8 cellular contexts compared by ENCODE assay signal in the genomic region with DNA sequence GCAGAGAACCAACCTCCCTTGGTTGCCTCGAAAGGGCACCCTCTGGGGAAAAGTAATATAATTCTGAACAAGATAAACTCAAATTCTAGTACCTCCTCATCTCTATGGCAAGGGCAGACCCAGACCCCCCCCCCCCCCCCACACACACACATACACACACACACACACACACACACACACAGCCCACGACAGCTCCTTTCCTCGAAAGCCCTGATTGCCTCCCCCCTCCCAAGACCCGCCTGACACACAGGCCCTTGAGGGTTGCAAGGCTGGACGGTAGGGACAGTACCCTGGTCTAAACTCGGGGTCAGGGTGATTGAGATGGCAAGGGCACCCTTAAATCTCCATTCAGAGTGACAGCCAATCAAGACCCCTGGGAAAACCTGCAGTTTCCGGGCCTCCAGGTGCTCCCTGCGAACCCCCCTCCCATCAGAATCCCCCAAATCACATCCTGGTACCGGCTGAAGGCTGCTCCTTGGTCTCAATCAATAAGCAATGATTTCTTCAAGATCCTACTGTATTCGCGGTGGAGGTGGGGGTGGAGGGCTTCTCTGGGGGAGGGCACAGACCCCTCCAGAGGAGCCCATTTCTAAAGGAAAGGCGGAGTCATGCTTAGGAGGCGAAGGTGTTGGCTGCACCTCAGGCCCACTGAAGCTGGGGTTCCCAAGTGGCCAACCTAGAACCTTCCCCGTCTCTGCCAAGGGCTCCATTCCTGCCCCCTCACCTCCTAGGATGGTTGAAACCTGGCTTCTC.
A peak's percentile ranks its signal among the peaks of the same experiment; 100 is the strongest.
DNase-seq lines count a peak whose midpoint lies in the region; ATAC-seq, FAIRE-seq and TF ChIP-seq lines count a peak whose summit lies in the region.

No MANE protein-coding gene starts in this region.

- H3K36me3 ChIP-seq in SK-N-SH (replicated peaks in 1 of 2; ENCODE audit: control insufficient read depth in 1 of 2, insufficient read depth in 2 of 2, low read length in 1 of 2) (no peaks in the 10 kb centered on the region), keratinocyte (ENCODE audit: control insufficient read depth in 2 of 2, extremely low read depth in 1 of 2, insufficient read depth in 2 of 2, low read length in 2 of 2) (no peaks in the 10 kb centered on the region), stomach smooth muscle (ENCODE audit: control insufficient read depth in 2 of 2, insufficient read depth in 2 of 2, low read length in 2 of 2) (no peaks in the 10 kb centered on the region)

- H3K9me3 ChIP-seq in SK-N-SH: peaks cover 1% of the 10 kb centered on the region; the same call in 1 of the 2 replicates
- no peaks in the 10 kb centered on the region for H3K9me3 ChIP-seq in keratinocyte (ENCODE audit: control insufficient read depth, low read depth, low read length)
- H3K9me3 ChIP-seq in stomach smooth muscle (ENCODE audit: control insufficient read depth in 2 of 2, low read length in 2 of 2): peaks cover 0 to 5% of the 10 kb centered on the region in 2 donors

- no peaks in the 10 kb centered on the region for H3F3A ChIP-seq in SK-N-SH (replicated peaks; ENCODE audit: insufficient read depth)

- H4K20me1 ChIP-seq in SK-N-SH (ENCODE audit: insufficient read depth): no peaks in the 10 kb centered on the region
- no peaks in the 10 kb centered on the region for H4K20me1 ChIP-seq in keratinocyte (ENCODE audit: control insufficient read depth, extremely low read depth, insufficient read depth, low read length)

- FAIRE-seq in keratinocyte (lab: Jason Lieb, UNC): no peak

- dilution Hi-C loops in keratinocyte (cut with MboI; ENCODE audit: extremely low pct_ligation_motif_present, low sequenced_read_pairs): no loop called here

- DNase-seq in SK-N-SH: peak; percentile 49
- no peak for DNase-seq in keratinocyte (ENCODE audit: low read depth, low spot score)
- no peak for DNase-seq in SKM-1 (lab: John Stamatoyannopoulos, UW; ENCODE audit: unreplicated experiment)

- no peak for TF ChIP-seq RAD21 in SK-N-SH (IDR thresholded peaks at IDR 0.05; ENCODE audit: low read length)

- WGBS in SK-N-SH (ENCODE audit: low lambda C conversion rate): 75% methylated on average over 13 of the region's 14 CpGs

- peak overlapping the region; percentile 52 to 78 for H3K4me3 ChIP-seq in SK-N-SH (ENCODE audit: low read depth in 2 of 2, low read length in 1 of 2)
- peak overlapping the region; percentile 45 to 62 (median 51) for H3K4me3 ChIP-seq in keratinocyte (ENCODE audit: control insufficient read depth in 2 of 3, extremely low read depth in 1 of 3, insufficient read depth in 2 of 3, low read depth in 1 of 3, low read length in 3 of 3)
- peak overlapping the region; percentile 63 to 79 for H3K4me3 ChIP-seq in stomach smooth muscle (ENCODE audit: low read length in 2 of 2)

- CTCF ChIA-PET in SK-N-SH (lab: Yijun Ruan, JAX): interaction anchor here (0.6 kb wide), 1 partner anchor 64 kb away, joined by 3 read pairs; no protein-coding TSS in a partner anchor

- H3K4me2 ChIP-seq in SK-N-SH (peak overlapping the region; percentile 95), keratinocyte (ENCODE audit: control insufficient read depth, extremely low read depth, insufficient read depth, low read depth, low read length) (peak overlapping the region; percentile 64)

- no peak for TF ChIP-seq EP300 in SK-N-SH (IDR thresholded peaks at IDR 0.05; ENCODE audit: borderline replicate concordance in 1 of 2, low read depth in 1 of 2, low read length in 1 of 2)

- H3K9ac ChIP-seq in SK-N-SH: peak overlapping the region; percentile 65; the same call in 1 of the 2 replicates
- H3K9ac ChIP-seq in keratinocyte (ENCODE audit: control insufficient read depth, extremely low read depth, insufficient read depth, low read length): no peak overlapping the region
- peak overlapping the region in 1 of 2 donors; percentile 17 for H3K9ac ChIP-seq in stomach smooth muscle (ENCODE audit: low read length in 2 of 2)

- ATAC-seq in SK-N-SH treated with all-trans-retinoic acid at 6 μM for 48 hours (no peak), HG02798 (IDR thresholded peaks at IDR 0.05; ENCODE audit: poor library complexity, unreplicated experiment) (no peak), GM19463 (IDR thresholded peaks at IDR 0.05; ENCODE audit: unreplicated experiment) (no peak)

- H3K27ac ChIP-seq in SK-N-SH (ENCODE audit: low read depth in 2 of 2, low read length in 1 of 2) (no peak overlapping the region; a peak in 1 of 4 replicates), angular gyrus (ENCODE audit: low read depth, low read length) (peak overlapping the region; percentile 78), keratinocyte (ENCODE audit: control insufficient read depth, insufficient read depth, low read length) (no peak overlapping the region), stomach smooth muscle (ENCODE audit: low read length) (peak overlapping the region; percentile 11)

- H3K9me1 ChIP-seq in keratinocyte (ENCODE audit: control insufficient read depth, extremely low read depth, insufficient read depth, low read length): no peaks in the 10 kb centered on the region

- no peak for TF ChIP-seq CTCF in SK-N-SH (IDR thresholded peaks at IDR 0.05)
- TF ChIP-seq CTCF in keratinocyte (optimal IDR thresholded peaks at IDR 0.05 in 1 of 3, IDR thresholded peaks at IDR 0.05 in 1 of 3, conservative IDR thresholded peaks at IDR 0.05 in 1 of 3; ENCODE audit: extremely low read depth in 1 of 3, insufficient read depth in 2 of 3, low read length in 3 of 3): no peak

- H2AFZ ChIP-seq in SK-N-SH (ENCODE audit: low read depth) (peak overlapping the region; percentile 89; the same call in 1 of the 2 replicates), keratinocyte (ENCODE audit: control insufficient read depth, low read length) (peak overlapping the region; percentile 49)

- H3K27me3 ChIP-seq in SK-N-SH (ENCODE audit: insufficient read depth): no peaks in the 10 kb centered on the region
- H3K27me3 ChIP-seq in keratinocyte (ENCODE audit: control insufficient read depth, extremely low read depth, insufficient read depth, low read length): no peaks in the 10 kb centered on the region
- H3K27me3 ChIP-seq in stomach smooth muscle (ENCODE audit: control insufficient read depth in 1 of 2, insufficient read depth in 2 of 2, low read length in 2 of 2): no peaks in the 10 kb centered on the region

- POLR2A ChIA-PET in SK-N-SH (lab: Yijun Ruan, JAX): no interaction called here

- H3K9me2 ChIP-seq in SK-N-SH: no peaks in the 10 kb centered on the region

- peaks cover 0 to 11% of the 10 kb centered on the region in 2 experiments; a peak in 1 of 4 replicates for H3K4me1 ChIP-seq in SK-N-SH (ENCODE audit: control insufficient read depth in 1 of 2, insufficient read depth in 2 of 2, low read depth in 1 of 2, low read length in 1 of 2)
- H3K4me1 ChIP-seq in keratinocyte (ENCODE audit: control insufficient read depth, extremely low read depth, insufficient read depth, low read length): peaks cover 6% of the 10 kb centered on the region
- H3K4me1 ChIP-seq in stomach smooth muscle (ENCODE audit: control insufficient read depth, insufficient read depth, low read length): peaks cover 16% of the 10 kb centered on the region

- H3K79me2 ChIP-seq in SK-N-SH (ENCODE audit: insufficient read depth): no peaks in the 10 kb centered on the region
- no peaks in the 10 kb centered on the region for H3K79me2 ChIP-seq in keratinocyte (ENCODE audit: control insufficient read depth, insufficient read depth, low read length)

TF ChIP-seq in SK-N-SH, 30 proteins besides CTCF, POLR2A, EP300 and RAD21:
- TF ChIP-seq GATA2 (CRISPR knock-in tag; IDR thresholded peaks at IDR 0.05) (no peak), TAF1 (IDR thresholded peaks at IDR 0.05; ENCODE audit: borderline replicate concordance, low read depth, low read length) (no peak), NRF1 (IDR thresholded peaks at IDR 0.05; ENCODE audit: low read depth, low read length) (no peak), JUND (IDR thresholded peaks at IDR 0.05) (no peak), NFIC (IDR thresholded peaks at IDR 0.05; ENCODE audit: borderline replicate concordance) (no peak)
- TF ChIP-seq, protein P1, sequence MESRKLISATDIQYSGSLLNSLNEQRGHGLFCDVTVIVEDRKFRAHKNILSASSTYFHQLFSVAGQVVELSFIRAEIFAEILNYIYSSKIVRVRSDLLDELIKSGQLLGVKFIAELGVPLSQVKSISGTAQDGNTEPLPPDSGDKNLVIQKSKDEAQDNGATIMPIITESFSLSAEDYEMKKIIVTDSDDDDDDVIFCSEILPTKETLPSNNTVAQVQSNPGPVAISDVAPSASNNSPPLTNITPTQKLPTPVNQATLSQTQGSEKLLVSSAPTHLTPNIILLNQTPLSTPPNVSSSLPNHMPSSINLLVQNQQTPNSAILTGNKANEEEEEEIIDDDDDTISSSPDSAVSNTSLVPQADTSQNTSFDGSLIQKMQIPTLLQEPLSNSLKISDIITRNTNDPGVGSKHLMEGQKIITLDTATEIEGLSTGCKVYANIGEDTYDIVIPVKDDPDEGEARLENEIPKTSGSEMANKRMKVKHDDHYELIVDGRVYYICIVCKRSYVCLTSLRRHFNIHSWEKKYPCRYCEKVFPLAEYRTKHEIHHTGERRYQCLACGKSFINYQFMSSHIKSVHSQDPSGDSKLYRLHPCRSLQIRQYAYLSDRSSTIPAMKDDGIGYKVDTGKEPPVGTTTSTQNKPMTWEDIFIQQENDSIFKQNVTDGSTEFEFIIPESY (IDR thresholded peaks at IDR 0.05; ENCODE audit: borderline replicate concordance, low read depth): no peak

TF ChIP-seq in SK-N-SH treated with all-trans-retinoic acid at 6 μM for 48 hours, 23 proteins besides CTCF, POLR2A, EP300 and RAD21 (continues in another document):
- TF ChIP-seq, protein P2, sequence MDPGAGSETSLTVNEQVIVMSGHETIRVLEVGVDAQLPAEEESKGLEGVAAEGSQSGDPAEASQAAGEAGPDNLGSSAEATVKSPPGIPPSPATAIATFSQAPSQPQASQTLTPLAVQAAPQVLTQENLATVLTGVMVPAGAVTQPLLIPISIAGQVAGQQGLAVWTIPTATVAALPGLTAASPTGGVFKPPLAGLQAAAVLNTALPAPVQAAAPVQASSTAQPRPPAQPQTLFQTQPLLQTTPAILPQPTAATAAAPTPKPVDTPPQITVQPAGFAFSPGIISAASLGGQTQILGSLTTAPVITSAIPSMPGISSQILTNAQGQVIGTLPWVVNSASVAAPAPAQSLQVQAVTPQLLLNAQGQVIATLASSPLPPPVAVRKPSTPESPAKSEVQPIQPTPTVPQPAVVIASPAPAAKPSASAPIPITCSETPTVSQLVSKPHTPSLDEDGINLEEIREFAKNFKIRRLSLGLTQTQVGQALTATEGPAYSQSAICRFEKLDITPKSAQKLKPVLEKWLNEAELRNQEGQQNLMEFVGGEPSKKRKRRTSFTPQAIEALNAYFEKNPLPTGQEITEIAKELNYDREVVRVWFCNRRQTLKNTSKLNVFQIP (CRISPR knock-in tag; IDR thresholded peaks at IDR 0.05; ENCODE audit: borderline replicate concordance, low read depth): no peak

Comparison
In these comparisons a context has a peak if more than half of its experiments do, and no peak if none do; other contexts are left out.
1. H3K27ac ChIP-seq: peak in angular gyrus (single experiment) and stomach smooth muscle (single experiment); none in SK-N-SH (0 of 2) and keratinocyte (single experiment).
2. Peak in every context shown above with its lines, with median percentiles within 50 percentile points of each other: H3K4me3 ChIP-seq.